In genomic region chr16:86086471-86086870, GRCh38 we compare ENCODE assay signal across 18 cellular contexts.
"Had no signal": no experiment of that assay in that cellular context is flagged by ENCODE, and none has a peak within 500 bp of the region (broad histone marks: within the 10 kb centered on the region; RNA-seq: fewer than 3 reads in every experiment).

No MANE protein-coding gene starts in this region.

- DNase-seq: activated naive CD4-positive, alpha-beta T cell treated with Interleukin-2 at 50 U/mL for 16 hours; activated T-cell treated with anti-CD3 and anti-CD28 coated beads, Interleukin-2, amount 50 U/mL, for 1 hour; foreskin fibroblast; mammary epithelial cell; midbrain; natural killer cell; stimulated activated CD4-positive, alpha-beta T cell treated with anti-CD3 and anti-CD28 coated beads, Interleukin-12 subunit alpha, Interleukin-12 subunit beta, amount 100 ng/mL, for 4 hours; stimulated activated CD4-positive, alpha-beta T cell treated with anti-CD3 and anti-CD28 coated beads, Interleukin-4, amount 100 ng/mL, for 4 hours; substantia nigra; uterus had no signal

- H3K36me3 Mint-ChIP-seq: natural killer cell had no signal

- H3K9me3 Mint-ChIP-seq: activated T-helper 17 cell treated with anti-CD3 and anti-CD28 coated beads, Interleukin-2, amount 50 U/mL, for 72 hours; natural killer cell; stimulated activated naive CD8-positive, alpha-beta T cell treated with anti-CD3 and anti-CD28 coated beads, Interleukin-15, Interleukin-2, amounts not matched to agents 100 ng/mL and 50 ng/mL, for 24 hours had no signal

- H3K4me1 ChIP-seq: right atrium auricular region, tibial artery, uterus had no signal

- H3K4me3 ChIP-seq: right atrium auricular region, tibial artery, uterus had no signal

- H3K4me1 Mint-ChIP-seq: activated T-helper 17 cell treated with anti-CD3 and anti-CD28 coated beads, Interleukin-2, amount 50 U/mL, for 72 hours had no signal

- H3K36me3 ChIP-seq: right atrium auricular region, tibial artery, uterus had no signal

- H3K27ac Mint-ChIP-seq: activated T-helper 17 cell treated with anti-CD3 and anti-CD28 coated beads, Interleukin-2, amount 50 U/mL, for 72 hours; natural killer cell; progenitor cell of endocrine pancreas; stimulated activated naive CD8-positive, alpha-beta T cell treated with anti-CD3 and anti-CD28 coated beads, Interleukin-15, Interleukin-2, amounts not matched to agents 100 ng/mL and 50 ng/mL, for 24 hours had no signal

- H3K27me3 ChIP-seq: right atrium auricular region, uterus had no signal

- H3K27me3 Mint-ChIP-seq: stimulated activated naive CD8-positive, alpha-beta T cell treated with anti-CD3 and anti-CD28 coated beads, Interleukin-15, Interleukin-2, amounts not matched to agents 100 ng/mL and 50 ng/mL, for 24 hours had no signal

- ATAC-seq: activated CD4-positive, CD25-positive, alpha-beta regulatory T cell treated with anti-CD3 and anti-CD28 coated beads, Interleukin-2, amount 50 U/mL, for 24 hours; activated T-helper 17 cell treated with anti-CD3 and anti-CD28 coated beads, Interleukin-2, amount 50 U/mL, for 72 hours; left lobe of liver; natural killer cell had no signal

- H3K9me3 ChIP-seq: right atrium auricular region, tibial artery, uterus had no signal

- H3K4me3 Mint-ChIP-seq: activated T-helper 17 cell treated with anti-CD3 and anti-CD28 coated beads, Interleukin-2, amount 50 U/mL, for 72 hours; natural killer cell; stimulated activated naive CD8-positive, alpha-beta T cell treated with anti-CD3 and anti-CD28 coated beads, Interleukin-15, Interleukin-2, amounts not matched to agents 100 ng/mL and 50 ng/mL, for 24 hours had no signal

- H3K27ac ChIP-seq: right atrium auricular region, tibial artery, uterus, VCaP had no signal
